11 cellular contexts compared by ENCODE assay signal in genomic region chr1:113415256-113416189, GRCh38. TPM values are rescaled to one million over a fixed set of nuclear protein-coding genes. Genes with fewer than 3 reads are reported as not detected.
DNase-seq lines count a peak whose midpoint lies in the region; ATAC-seq and TF ChIP-seq lines count a peak whose summit lies in the region.
"Had no signal": no experiment of that assay in that cellular context is flagged by ENCODE, and none has a peak within 500 bp of the region (broad histone marks: within the 10 kb centered on the region; RNA-seq: fewer than 3 reads in every experiment).

No MANE protein-coding gene starts in this region.

- POLR2A ChIA-PET in activated naive CD8-positive, alpha-beta T cell treated with anti-CD3 and anti-CD28 coated beads, Interleukin-2, amount 10 ng/mL, durations not matched to agents 7 days and 5 days (lab: Charles Lee) = no interaction called here

- H3K9me3 Mint-ChIP-seq in activated naive CD8-positive, alpha-beta T cell treated with anti-CD3 and anti-CD28 coated beads, Interleukin-2, amount 10 ng/mL, durations not matched to agents 7 days and 5 days = peaks cover 11% of the 10 kb centered on the region
- peaks cover 23% of the 10 kb centered on the region for H3K9me3 Mint-ChIP-seq in progenitor cell of endocrine pancreas (ENCODE audit: low read depth)

- TF ChIP-seq POLR2A in GM18505 (IDR thresholded peaks at IDR 0.05; ENCODE audit: borderline replicate concordance, extremely low read depth, insufficient read depth, insufficient read length) = no peak

- DNase-seq in NCI-H82 (lab: John Stamatoyannopoulos, UW) (peak; percentile 37), NCI-H82 treated with DMSO at 0.1 percent for 48 hours (lab: John Stamatoyannopoulos, UW; ENCODE audit: unreplicated experiment) (no peak), NCI-H2227 treated with DMSO at 0.1 percent for 48 hours (lab: John Stamatoyannopoulos, UW) (peak; percentile 58), progenitor cell of endocrine pancreas (ENCODE audit: low spot score, unreplicated experiment) (no peak), NCI-H2107 treated with DMSO at 0.1 percent for 48 hours (lab: John Stamatoyannopoulos, UW; ENCODE audit: unreplicated experiment) (no peak)
- no peak for DNase-seq in activated naive CD8-positive, alpha-beta T cell treated with anti-CD3 and anti-CD28 coated beads, Interleukin-2, amount 10 ng/mL, durations not matched to agents 7 days and 5 days
- DNase-seq: activated CD8-positive, alpha-beta memory T cell treated with anti-CD3 and anti-CD28 coated beads, Interleukin-2, amount 50 U/mL, for 48 hours; anterior cingulate cortex; NCI-H2107 had no signal

- H3K36me3 Mint-ChIP-seq in activated naive CD8-positive, alpha-beta T cell treated with anti-CD3 and anti-CD28 coated beads, Interleukin-2, amount 10 ng/mL, durations not matched to agents 7 days and 5 days = peaks cover 3% of the 10 kb centered on the region
- peaks cover 10% of the 10 kb centered on the region for H3K36me3 Mint-ChIP-seq in progenitor cell of endocrine pancreas (ENCODE audit: insufficient read depth)

- H3K4me3 Mint-ChIP-seq in activated naive CD8-positive, alpha-beta T cell treated with anti-CD3 and anti-CD28 coated beads, Interleukin-2, amount 10 ng/mL, durations not matched to agents 7 days and 5 days = no peak overlapping the region
- H3K4me3 Mint-ChIP-seq in progenitor cell of endocrine pancreas (ENCODE audit: low read depth) = no peak overlapping the region

- TF ChIP-seq CTCF in progenitor cell of endocrine pancreas (IDR thresholded peaks at IDR 0.05; ENCODE audit: unreplicated experiment) = no peak

- peak; percentile 58 for ATAC-seq in activated naive CD8-positive, alpha-beta T cell treated with anti-CD3 and anti-CD28 coated beads, Interleukin-2, amount 10 ng/mL, durations not matched to agents 7 days and 5 days (ENCODE audit: low read depth)
- ATAC-seq in HG03521 (IDR thresholded peaks at IDR 0.05; ENCODE audit: unreplicated experiment) = no peak
- no peak for ATAC-seq in GM18505 (IDR thresholded peaks at IDR 0.05; ENCODE audit: unreplicated experiment)

- H3K27ac Mint-ChIP-seq in activated naive CD8-positive, alpha-beta T cell treated with anti-CD3 and anti-CD28 coated beads, Interleukin-2, amount 10 ng/mL, durations not matched to agents 7 days and 5 days = no peak overlapping the region
- peak overlapping the region; percentile 3 for H3K27ac Mint-ChIP-seq in progenitor cell of endocrine pancreas

- no peaks in the 10 kb centered on the region for H3K27me3 Mint-ChIP-seq in activated naive CD8-positive, alpha-beta T cell treated with anti-CD3 and anti-CD28 coated beads, Interleukin-2, amount 10 ng/mL, durations not matched to agents 7 days and 5 days
- no peaks in the 10 kb centered on the region for H3K27me3 Mint-ChIP-seq in progenitor cell of endocrine pancreas

- H3K4me1 Mint-ChIP-seq in activated naive CD8-positive, alpha-beta T cell treated with anti-CD3 and anti-CD28 coated beads, Interleukin-2, amount 10 ng/mL, durations not matched to agents 7 days and 5 days = no peaks in the 10 kb centered on the region
- no peaks in the 10 kb centered on the region for H3K4me1 Mint-ChIP-seq in progenitor cell of endocrine pancreas (ENCODE audit: low read depth)

RNA-seq across cellular contexts. Expression of gene MAGI3, which starts 25.2 kb away (rescaled TPM):
- 1 to 10 TPM; 5.2 to 5.8 TPM for total RNA-seq in activated naive CD8-positive, alpha-beta T cell treated with anti-CD3 and anti-CD28 coated beads, Interleukin-2, amount 10 ng/mL, durations not matched to agents 7 days and 5 days
- total RNA-seq in progenitor cell of endocrine pancreas = 23.6 and 23.7 TPM in 2 replicates

Comparison
In these comparisons a context has a peak if more than half of its experiments do, and no peak if none do; other contexts are left out.
1. DNase-seq: peak in NCI-H82 (single experiment) and NCI-H2227 treated with DMSO at 0.1 percent for 48 hours (single experiment); none in NCI-H82 treated with DMSO at 0.1 percent for 48 hours (single experiment), activated naive CD8-positive, alpha-beta T cell treated with anti-CD3 and anti-CD28 coated beads, Interleukin-2, amount 10 ng/mL, durations not matched to agents 7 days and 5 days (single experiment), progenitor cell of endocrine pancreas (single experiment) and NCI-H2107 treated with DMSO at 0.1 percent for 48 hours (single experiment).